ENCODE assay signal across 13 cellular contexts in genomic region chr14:93319958-93320357, GRCh38. TPM values are rescaled to one million over a fixed set of nuclear protein-coding genes. Genes with fewer than 3 reads are reported as not detected.
DNase-seq lines count a peak whose midpoint lies in the region; ATAC-seq, FAIRE-seq and TF ChIP-seq lines count a peak whose summit lies in the region.
"Had no signal": no experiment of that assay in that cellular context is flagged by ENCODE, and none has a peak within 500 bp of the region (broad histone marks: within the 10 kb centered on the region; RNA-seq: fewer than 3 reads in every experiment).

No MANE protein-coding gene starts in this region.

- intact Hi-C loops in OCI-LY7 (cut with micrococcal nuclease; ENCODE audit: unreplicated experiment) = no loop called here
- intact Hi-C loops in activated T-helper 1 cell treated with anti-CD3 and anti-CD28 coated beads, Interleukin-12 subunit alpha, Interleukin-12 subunit beta, Interleukin-2, Interleukin-4 antibody, amounts not matched to agents 30 ng/mL and 10 ng/mL and 1 ng/mL, durations not matched to agents 14 hours and 24 hours and 36 hours (cut with micrococcal nuclease) = no loop called here

- POLR2A ChIA-PET in OCI-LY7 (lab: Charles Lee) = interaction anchor here (0.6 kb wide), 1 partner anchor 9 kb away, joined by 3 read pairs; no protein-coding TSS in a partner anchor

- peaks cover 41% of the 10 kb centered on the region for H3K36me3 ChIP-seq in OCI-LY7 (ENCODE audit: insufficient read depth, low read length)
- H3K36me3 ChIP-seq: tibial artery had no signal

- no TSS peak for BruUV-seq in OCI-LY7 (replicated peaks; lab: Mats Ljungman, UMichigan)

- H3K36me3 Mint-ChIP-seq in mesothelial cell of epicardium = peaks cover 3% of the 10 kb centered on the region
- peaks cover 6% of the 10 kb centered on the region for H3K36me3 Mint-ChIP-seq in activated T-helper 1 cell treated with anti-CD3 and anti-CD28 coated beads, Interleukin-12 subunit alpha, Interleukin-12 subunit beta, Interleukin-2, Interleukin-4 antibody, amounts not matched to agents 30 ng/mL and 10 ng/mL and 1 ng/mL, durations not matched to agents 14 hours and 24 hours and 36 hours (ENCODE audit: low read depth)

- H3K4me3 Mint-ChIP-seq in mesothelial cell of epicardium = no peak overlapping the region
- no peak overlapping the region for H3K4me3 Mint-ChIP-seq in activated T-helper 1 cell treated with anti-CD3 and anti-CD28 coated beads, Interleukin-12 subunit alpha, Interleukin-12 subunit beta, Interleukin-2, Interleukin-4 antibody, amounts not matched to agents 30 ng/mL and 10 ng/mL and 1 ng/mL, durations not matched to agents 14 hours and 24 hours and 36 hours
- H3K4me3 Mint-ChIP-seq: T-helper 1 cell treated with Interleukin-12 subunit alpha and Interleukin-12 subunit beta and Interleukin-4 antibody, amounts not matched to agents 30 μg/mL and 1 μg/mL, for 36 hours had no signal

- TF ChIP-seq POLR2A in GM12891 (IDR thresholded peaks at IDR 0.05; ENCODE audit: low read depth, low read length) = no peak

- H3K4me1 ChIP-seq in OCI-LY7 (ENCODE audit: insufficient read depth, low read length, poor library complexity, severe bottlenecking) = peaks cover 11% of the 10 kb centered on the region

- H3K27ac Mint-ChIP-seq in mesothelial cell of epicardium = peak overlapping the region; percentile 2
- no peak overlapping the region for H3K27ac Mint-ChIP-seq in activated T-helper 1 cell treated with anti-CD3 and anti-CD28 coated beads, Interleukin-12 subunit alpha, Interleukin-12 subunit beta, Interleukin-2, Interleukin-4 antibody, amounts not matched to agents 30 ng/mL and 10 ng/mL and 1 ng/mL, durations not matched to agents 14 hours and 24 hours and 36 hours
- H3K27ac Mint-ChIP-seq: T-helper 1 cell treated with Interleukin-12 subunit alpha and Interleukin-12 subunit beta and Interleukin-4 antibody, amounts not matched to agents 30 μg/mL and 1 μg/mL, for 36 hours had no signal

- H3K79me2 ChIP-seq in OCI-LY7 (ENCODE audit: insufficient read depth, low read depth, low read length) = peaks cover 50% of the 10 kb centered on the region

- no peak overlapping the region for H2AFZ ChIP-seq in OCI-LY7 (ENCODE audit: low read length)
- H2AFZ ChIP-seq: PC-9 had no signal

- H3K4me3 ChIP-seq in OCI-LY7 (ENCODE audit: low read depth, low read length, poor library complexity, severe bottlenecking) = no peak overlapping the region
- H3K4me3 ChIP-seq: PC-9, tibial artery had no signal

- ATAC-seq in GM21423 (IDR thresholded peaks at IDR 0.05; ENCODE audit: unreplicated experiment) = peak; percentile 49

- no peaks in the 10 kb centered on the region for H3K9me3 ChIP-seq in OCI-LY7 (ENCODE audit: low read length)
- H3K9me3 ChIP-seq: tibial artery had no signal

- H3K4me2 ChIP-seq in OCI-LY7 (ENCODE audit: low read length) = peak overlapping the region; percentile 33; the same call in 1 of the 2 replicates
- H3K4me2 ChIP-seq: PC-9 had no signal

- peaks cover 15% of the 10 kb centered on the region for H3K4me1 Mint-ChIP-seq in mesothelial cell of epicardium
- peaks cover 15% of the 10 kb centered on the region for H3K4me1 Mint-ChIP-seq in activated T-helper 1 cell treated with anti-CD3 and anti-CD28 coated beads, Interleukin-12 subunit alpha, Interleukin-12 subunit beta, Interleukin-2, Interleukin-4 antibody, amounts not matched to agents 30 ng/mL and 10 ng/mL and 1 ng/mL, durations not matched to agents 14 hours and 24 hours and 36 hours (ENCODE audit: low read depth)

- DNase-seq in GM12891 (ENCODE audit: insufficient read length, low spot score) (no peak), OCI-LY7 (ENCODE audit: low spot score) (no peak), mesothelial cell of epicardium (ENCODE audit: low spot score in 2 of 2, unreplicated experiment in 2 of 2) (no peak), SK-N-DZ (ENCODE audit: low spot score) (no peak), hippocampal formation (lab: John Stamatoyannopoulos, UW) (no peak)
- no peak for DNase-seq in activated T-helper 1 cell treated with anti-CD3 and anti-CD28 coated beads, Interleukin-12 subunit alpha, Interleukin-12 subunit beta, Interleukin-2, Interleukin-4 antibody, amounts not matched to agents 30 ng/mL and 10 ng/mL and 1 ng/mL, durations not matched to agents 14 hours and 24 hours and 36 hours (ENCODE audit: low spot score)
- DNase-seq: PC-9, tibial artery had no signal

- no peaks in the 10 kb centered on the region for H4K20me1 ChIP-seq in OCI-LY7 (ENCODE audit: insufficient read depth, low read length)

- no peaks in the 10 kb centered on the region for H3K9me2 ChIP-seq in OCI-LY7 (ENCODE audit: insufficient read depth, low read length)

- no peaks in the 10 kb centered on the region for H3K27me3 Mint-ChIP-seq in mesothelial cell of epicardium (ENCODE audit: low read depth)
- no peaks in the 10 kb centered on the region for H3K27me3 Mint-ChIP-seq in activated T-helper 1 cell treated with anti-CD3 and anti-CD28 coated beads, Interleukin-12 subunit alpha, Interleukin-12 subunit beta, Interleukin-2, Interleukin-4 antibody, amounts not matched to agents 30 ng/mL and 10 ng/mL and 1 ng/mL, durations not matched to agents 14 hours and 24 hours and 36 hours (ENCODE audit: insufficient read depth)

- FAIRE-seq in GM12891 (lab: Jason Lieb, UNC) = peak; percentile 71

- no peak for TF ChIP-seq CTCF in OCI-LY7 (conservative IDR thresholded peaks at IDR 0.05; ENCODE audit: low read length)
- no peak for TF ChIP-seq CTCF in mesothelial cell of epicardium (IDR thresholded peaks at IDR 0.05; ENCODE audit: unreplicated experiment)

- CTCF ChIA-PET in OCI-LY7 (lab: Charles Lee; ENCODE audit: unreplicated experiment) = no interaction called here

- H3K9me3 Mint-ChIP-seq in mesothelial cell of epicardium = no peaks in the 10 kb centered on the region
- no peaks in the 10 kb centered on the region for H3K9me3 Mint-ChIP-seq in activated T-helper 1 cell treated with anti-CD3 and anti-CD28 coated beads, Interleukin-12 subunit alpha, Interleukin-12 subunit beta, Interleukin-2, Interleukin-4 antibody, amounts not matched to agents 30 ng/mL and 10 ng/mL and 1 ng/mL, durations not matched to agents 14 hours and 24 hours and 36 hours
- H3K9me3 Mint-ChIP-seq: T-helper 1 cell treated with Interleukin-12 subunit alpha and Interleukin-12 subunit beta and Interleukin-4 antibody, amounts not matched to agents 30 μg/mL and 1 μg/mL, for 36 hours had no signal

- H3K27ac ChIP-seq in OCI-LY7 (ENCODE audit: low read depth, low read length, poor library complexity, severe bottlenecking) = no peak overlapping the region
- H3K27ac ChIP-seq: PC-9, tibial artery had no signal

TF ChIP-seq in GM12891, 5 proteins besides CTCF, POLR2A, EP300 and RAD21:
- TF ChIP-seq TAF1 (IDR thresholded peaks at IDR 0.05; ENCODE audit: low read depth, low read length) (no peak), SPI1 (IDR thresholded peaks at IDR 0.05; ENCODE audit: low read depth, low read length) (no peak), PAX5 (IDR thresholded peaks at IDR 0.05; ENCODE audit: insufficient read depth, low read length, severe bottlenecking) (no peak), POU2F2 (IDR thresholded peaks at IDR 0.05; ENCODE audit: low read depth, low read length) (no peak), POLR2AphosphoS5 (IDR thresholded peaks at IDR 0.05; ENCODE audit: low read depth, low read length) (no peak)

RNA-seq across cellular contexts. Expression of gene BTBD7, which starts 12.9 kb away (rescaled TPM):
- polyA plus RNA-seq in GM12891 (2012; ENCODE audit: low read depth, missing spikeins) = 4.5 TPM
- 9.7 and 10.7 TPM in 2 replicates for total RNA-seq in OCI-LY7 (2014; rRNA removed; shearing (Covaris generic))
- total RNA-seq in OCI-LY7 (2022) (19.6 and 23.5 TPM in 2 replicates), mesothelial cell of epicardium (52.1 to 58.4 TPM (median 52.3 TPM) in 3 replicates)
- polyA plus RNA-seq in SK-N-DZ (2014; cell fraction: cytosol; rRNA removed) = 6.2 and 6.3 TPM in 2 replicates
- 4.2 and 8.3 TPM in 2 replicates for polyA plus RNA-seq in SK-N-DZ (2014; cell fraction: nucleus; rRNA removed)
- 20.6 and 22.8 TPM in 2 replicates for total RNA-seq in activated T-helper 1 cell treated with anti-CD3 and anti-CD28 coated beads, Interleukin-12 subunit alpha, Interleukin-12 subunit beta, Interleukin-2, Interleukin-4 antibody, amounts not matched to agents 30 ng/mL and 10 ng/mL and 1 ng/mL, durations not matched to agents 14 hours and 24 hours and 36 hours

RNA-seq across cellular contexts. Expression of gene COX8C, which starts 27.0 kb away (rescaled TPM):
- polyA plus RNA-seq in GM12891 (2012; ENCODE audit: low read depth, missing spikeins) = not detected
- total RNA-seq in OCI-LY7 (2014; rRNA removed; shearing (Covaris generic)) = not detected in 2 replicates
- not detected in 2 replicates for total RNA-seq in OCI-LY7 (2022)
- total RNA-seq in mesothelial cell of epicardium = 0.73 to 1.2 TPM in 2 of 3 replicates, not detected in the other
- polyA plus RNA-seq in SK-N-DZ (2014; cell fraction: cytosol; rRNA removed) = not detected in 2 replicates
- not detected in 2 replicates for polyA plus RNA-seq in SK-N-DZ (2014; cell fraction: nucleus; rRNA removed)
- total RNA-seq in activated T-helper 1 cell treated with anti-CD3 and anti-CD28 coated beads, Interleukin-12 subunit alpha, Interleukin-12 subunit beta, Interleukin-2, Interleukin-4 antibody, amounts not matched to agents 30 ng/mL and 10 ng/mL and 1 ng/mL, durations not matched to agents 14 hours and 24 hours and 36 hours = not detected in 2 replicates
- total RNA-seq: dermis microvascular lymphatic vessel endothelial cell, fibroblast of villous mesenchyme, PC-9, skeletal muscle tissue had no signal
